ENCODE assay signal across 8 cellular contexts in the genomic region with DNA sequence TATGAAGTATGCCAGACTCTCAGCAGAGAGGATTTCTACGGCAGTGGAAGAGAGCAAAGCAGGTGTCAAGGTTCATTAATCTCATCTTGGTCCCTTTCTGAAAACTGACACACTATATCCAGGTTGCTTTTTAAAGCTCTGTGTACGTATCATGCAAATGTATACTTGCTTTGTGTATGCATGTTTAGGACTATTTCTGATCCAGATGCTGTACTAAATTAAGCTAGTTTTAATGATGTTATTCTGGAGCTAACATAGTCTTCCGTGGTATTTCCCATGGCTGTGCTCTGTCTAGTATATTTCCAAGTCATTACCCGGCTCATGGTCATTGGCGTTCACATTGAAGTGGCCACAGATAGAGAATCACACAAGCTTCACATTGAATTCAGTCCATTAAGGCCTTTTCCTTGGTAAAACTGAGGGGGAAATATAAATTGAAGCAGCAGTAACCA. TPM values are rescaled to one million over a fixed set of nuclear protein-coding genes. Genes with fewer than 3 reads are reported as not detected.
A peak's percentile ranks its signal among the peaks of the same experiment; 100 is the strongest.
DNase-seq lines count a peak whose midpoint lies in the region; ATAC-seq, FAIRE-seq and TF ChIP-seq lines count a peak whose summit lies in the region.

No MANE protein-coding gene starts in this region.

- FAIRE-seq in D721Med (lab: Jason Lieb, UNC): no peak
- no peak for FAIRE-seq in frontal cortex (lab: Jason Lieb, UNC)

- peaks cover 3% of the 10 kb centered on the region for H3K36me3 Mint-ChIP-seq in activated T-cell treated with anti-CD3 and anti-CD28 coated beads, Interleukin-2, amount 50 U/mL, for 4 hours (ENCODE audit: insufficient read depth)
- peaks cover 23% of the 10 kb centered on the region for H3K36me3 Mint-ChIP-seq in stimulated activated effector memory CD8-positive, alpha-beta T cell treated with anti-CD3 and anti-CD28 coated beads, Interleukin-12 subunit alpha, Interleukin-12 subunit beta, amount 100 ng/mL, for 72 hours

- ATAC-seq in activated T-cell treated with anti-CD3 and anti-CD28 coated beads, Interleukin-2, amount 50 U/mL, for 4 hours: no peak
- no peak for ATAC-seq in stimulated activated effector memory CD8-positive, alpha-beta T cell treated with anti-CD3 and anti-CD28 coated beads, Interleukin-12 subunit alpha, Interleukin-12 subunit beta, amount 100 ng/mL, for 72 hours
- ATAC-seq in HG03025 (IDR thresholded peaks at IDR 0.05; ENCODE audit: low FRiP score, unreplicated experiment): no peak

- 90% methylated on average over 5 of the region's 5 CpGs for WGBS in HUES64

- no peak for TF ChIP-seq CTCF in D721Med (IDR thresholded peaks at IDR 0.05; ENCODE audit: insufficient read depth, missing control alignments)

- no peak for DNase-seq in activated T-cell treated with anti-CD3 and anti-CD28 coated beads, Interleukin-2, amount 50 U/mL, for 4 hours
- DNase-seq in activated T-cell treated with anti-CD3 and anti-CD28 coated beads for 4 hours (no peak), D721Med (ENCODE audit: insufficient read length, low spot score) (no peak), frontal cortex (ENCODE audit: low spot score in 2 of 2) (no peak)
- no peak for DNase-seq in effector memory CD4-positive, alpha-beta T cell
- DNase-seq in stimulated activated effector memory CD8-positive, alpha-beta T cell treated with anti-CD3 and anti-CD28 coated beads, Interleukin-12 subunit alpha, Interleukin-12 subunit beta, amount 100 ng/mL, for 72 hours (ENCODE audit: low spot score in 2 of 2): no peak

- no peaks in the 10 kb centered on the region for H3K27me3 ChIP-seq in HUES64 (ENCODE audit: insufficient read depth, low read length)
- H3K27me3 ChIP-seq in effector memory CD4-positive, alpha-beta T cell (replicated peaks; ENCODE audit: control insufficient read depth, insufficient read depth, low read length, poor library complexity, severe bottlenecking): no peaks in the 10 kb centered on the region

- H3K4me1 ChIP-seq in HUES64 (ENCODE audit: insufficient read depth, low read length): peaks cover 37% of the 10 kb centered on the region
- H3K4me1 ChIP-seq in effector memory CD4-positive, alpha-beta T cell (ENCODE audit: control insufficient read depth, insufficient read depth, low read length, poor library complexity, severe bottlenecking): peaks cover 44% of the 10 kb centered on the region

- no peak overlapping the region for H3K4me3 ChIP-seq in HUES64 (ENCODE audit: low read length)
- peak overlapping the region; percentile 23 for H3K4me3 ChIP-seq in effector memory CD4-positive, alpha-beta T cell (ENCODE audit: insufficient read depth, low read depth, low read length, poor library complexity, severe bottlenecking)

- H3K4me1 Mint-ChIP-seq in activated T-cell treated with anti-CD3 and anti-CD28 coated beads, Interleukin-2, amount 50 U/mL, for 4 hours (ENCODE audit: low read depth): peaks cover 82% of the 10 kb centered on the region
- peaks cover 73% of the 10 kb centered on the region for H3K4me1 Mint-ChIP-seq in stimulated activated effector memory CD8-positive, alpha-beta T cell treated with anti-CD3 and anti-CD28 coated beads, Interleukin-12 subunit alpha, Interleukin-12 subunit beta, amount 100 ng/mL, for 72 hours

- peak overlapping the region; percentile 98 for H3K27ac Mint-ChIP-seq in stimulated activated effector memory CD8-positive, alpha-beta T cell treated with anti-CD3 and anti-CD28 coated beads, Interleukin-12 subunit alpha, Interleukin-12 subunit beta, amount 100 ng/mL, for 72 hours

- peaks cover 2% of the 10 kb centered on the region for H3K27me3 Mint-ChIP-seq in activated T-cell treated with anti-CD3 and anti-CD28 coated beads, Interleukin-2, amount 50 U/mL, for 4 hours (ENCODE audit: low read depth)

- 0 out of 2 replicates have a peak overlapping the region, but pooled peaks have one; percentile 15 for H3K9ac ChIP-seq in HUES64 (ENCODE audit: low read depth, low read length)

- H3K9me3 ChIP-seq in HUES64 (ENCODE audit: insufficient read depth, low read depth, low read length): no peaks in the 10 kb centered on the region
- no peaks in the 10 kb centered on the region for H3K9me3 ChIP-seq in effector memory CD4-positive, alpha-beta T cell (ENCODE audit: control insufficient read depth, low read length)

- peak overlapping the region; percentile 57 for H3K27ac ChIP-seq in HUES64 (ENCODE audit: low read depth, low read length)
- H3K27ac ChIP-seq in effector memory CD4-positive, alpha-beta T cell (ENCODE audit: insufficient read depth, low read length, poor library complexity, severe bottlenecking): peak overlapping the region; percentile 72

- no peaks in the 10 kb centered on the region for H3K9me3 Mint-ChIP-seq in activated T-cell treated with anti-CD3 and anti-CD28 coated beads, Interleukin-2, amount 50 U/mL, for 4 hours
- H3K9me3 Mint-ChIP-seq in stimulated activated effector memory CD8-positive, alpha-beta T cell treated with anti-CD3 and anti-CD28 coated beads, Interleukin-12 subunit alpha, Interleukin-12 subunit beta, amount 100 ng/mL, for 72 hours: no peaks in the 10 kb centered on the region

- peak overlapping the region; percentile 64 for H3K4me3 Mint-ChIP-seq in activated T-cell treated with anti-CD3 and anti-CD28 coated beads, Interleukin-2, amount 50 U/mL, for 4 hours
- peak overlapping the region; percentile 50 for H3K4me3 Mint-ChIP-seq in stimulated activated effector memory CD8-positive, alpha-beta T cell treated with anti-CD3 and anti-CD28 coated beads, Interleukin-12 subunit alpha, Interleukin-12 subunit beta, amount 100 ng/mL, for 72 hours

- no peaks in the 10 kb centered on the region for H3K36me3 ChIP-seq in HUES64 (ENCODE audit: insufficient read depth, low read length)
- no peaks in the 10 kb centered on the region for H3K36me3 ChIP-seq in effector memory CD4-positive, alpha-beta T cell (ENCODE audit: control insufficient read depth, insufficient read depth, low read length)

RNA-seq across cellular contexts. Expression of a gene that starts 59.1 kb away (rescaled TPM):
- 10 to 100 TPM; 39.0 to 52.5 (median 42.8) TPM for total RNA-seq in activated T-cell treated with anti-CD3 and anti-CD28 coated beads, Interleukin-2, amount 50 U/mL, for 4 hours
- 23.2 TPM for polyA plus RNA-seq in HUES64 (2013, experiment 1 of 2)
- polyA plus RNA-seq in HUES64 (2013, experiment 2 of 2): 24.6 TPM
- 14.7 TPM for total RNA-seq in frontal cortex
